12 cellular contexts compared by ENCODE assay signal in the genomic region with DNA sequence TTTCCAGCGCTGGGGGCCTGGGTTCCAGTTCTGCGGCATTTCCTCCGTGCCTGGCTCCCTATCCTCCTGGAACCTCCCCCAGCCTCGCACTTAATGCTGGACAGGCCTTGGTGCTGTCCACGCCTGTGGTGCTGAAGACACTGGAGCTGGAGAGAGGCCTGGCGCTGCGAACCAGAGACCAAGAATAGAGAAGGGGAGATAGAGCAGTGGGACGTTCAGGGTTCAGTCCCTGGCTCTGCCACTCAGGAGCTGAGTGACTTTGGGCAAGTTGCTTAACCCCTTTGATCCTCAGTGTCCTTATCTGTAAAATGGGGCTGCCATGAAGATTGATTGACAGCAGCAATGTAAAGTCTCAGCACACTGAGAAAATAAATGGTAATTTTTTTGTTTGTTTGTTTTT. TPM values are rescaled to one million over a fixed set of nuclear protein-coding genes. Genes with fewer than 3 reads are reported as not detected.
DNase-seq lines count a peak whose midpoint lies in the region; ATAC-seq, FAIRE-seq and TF ChIP-seq lines count a peak whose summit lies in the region.
"Had no signal": no experiment of that assay in that cellular context is flagged by ENCODE, and none has a peak within 500 bp of the region (broad histone marks: within the 10 kb centered on the region; RNA-seq: fewer than 3 reads in every experiment).

No MANE protein-coding gene starts in this region.

- no peak overlapping the region for H3K27ac ChIP-seq in HepG2 (ENCODE audit: extremely low read length, insufficient read depth, low read length)
- H3K27ac ChIP-seq in colonic mucosa = no peak overlapping the region

- TF ChIP-seq EP300 in Ishikawa (IDR thresholded peaks at IDR 0.05; ENCODE audit: borderline replicate concordance) = no peak
- TF ChIP-seq EP300 in HepG2 (IDR thresholded peaks at IDR 0.05; ENCODE audit: low read depth in 2 of 2, low read length in 2 of 2) = no peak
- TF ChIP-seq EP300 in HepG2 (CRISPR knock-in tag; IDR thresholded peaks at IDR 0.05; ENCODE audit: borderline replicate concordance) = peak; percentile 46; the same call in 1 of the 2 replicates

- no peak overlapping the region for H3K27ac Mint-ChIP-seq in activated CD8-positive, alpha-beta memory T cell treated with anti-CD3 and anti-CD28 coated beads, Interleukin-2, amount 10 ng/mL, durations not matched to agents 7 days and 5 days

- intact Hi-C loops in HepG2 (cut with micrococcal nuclease; ENCODE audit: unreplicated experiment) = no loop called here
- intact Hi-C loops in colonic mucosa (cut with DNase I) = no loop called here

- in situ Hi-C loops in Caki2 (cut with HindIII; ENCODE audit: low pct_unique_long_range_greater_than_20kb, low sequenced_read_pairs) (no loop called here), astrocyte of the spinal cord (cut with HindIII; ENCODE audit: low sequenced_read_pairs) (no loop called here), HepG2 (cut with HindIII; ENCODE audit: extremely low pct_ligation_motif_present, low pct_unique_long_range_greater_than_20kb) (no loop called here)

- H3K4me1 Mint-ChIP-seq in activated CD8-positive, alpha-beta memory T cell treated with anti-CD3 and anti-CD28 coated beads, Interleukin-2, amount 10 ng/mL, durations not matched to agents 7 days and 5 days = peaks cover 6% of the 10 kb centered on the region

- ATAC-seq in HepG2 = peak; percentile 67
- ATAC-seq in activated CD8-positive, alpha-beta memory T cell treated with anti-CD3 and anti-CD28 coated beads, Interleukin-2, amount 10 ng/mL, durations not matched to agents 7 days and 5 days = no peak
- ATAC-seq: T-helper 17 cell had no signal

- H3K36me3 ChIP-seq in HepG2 (replicated peaks in 1 of 2; ENCODE audit: control insufficient read depth in 1 of 2, insufficient read depth in 2 of 2, low read length in 2 of 2) = no peaks in the 10 kb centered on the region
- no peaks in the 10 kb centered on the region for H3K36me3 ChIP-seq in colonic mucosa

- H3K4me3 Mint-ChIP-seq in activated CD8-positive, alpha-beta memory T cell treated with anti-CD3 and anti-CD28 coated beads, Interleukin-2, amount 10 ng/mL, durations not matched to agents 7 days and 5 days = no peak overlapping the region
- H3K4me3 Mint-ChIP-seq: activated naive CD4-positive, alpha-beta T cell treated with anti-CD3 and anti-CD28 coated beads, Interleukin-2, amount 50 U/mL, for 24 hours; T-helper 17 cell had no signal

- DNase-seq in Caki2 (ENCODE audit: low read depth) = peak; percentile 60
- DNase-seq in astrocyte of the spinal cord (ENCODE audit: low read depth, low spot score) = peak; percentile 23
- peak; percentile 48 for DNase-seq in HepG2 (ENCODE audit: low spot score)
- no peak for DNase-seq in NCI-H1417 (lab: John Stamatoyannopoulos, UW)
- DNase-seq in colonic mucosa = no peak
- no peak for DNase-seq in activated CD8-positive, alpha-beta memory T cell treated with anti-CD3 and anti-CD28 coated beads, Interleukin-2, amount 10 ng/mL, durations not matched to agents 7 days and 5 days
- no peak for DNase-seq in T1000 (lab: John Stamatoyannopoulos, UW)
- DNase-seq: DMS153, NCI-H2171, T-helper 17 cell had no signal

- H3K9me3 ChIP-seq in HepG2 (ENCODE audit: low read length) (no peaks in the 10 kb centered on the region), colonic mucosa (no peaks in the 10 kb centered on the region)

- H3K4me3 ChIP-seq in astrocyte of the spinal cord (ENCODE audit: low read depth, low read length) (no peak overlapping the region), HepG2 (replicated peaks in 1 of 3; ENCODE audit: insufficient read depth in 1 of 3, low read depth in 2 of 3, low read length in 3 of 3) (no peak overlapping the region), colonic mucosa (no peak overlapping the region)

- H3K4me1 ChIP-seq in HepG2 (ENCODE audit: insufficient read depth, low read length) (peaks cover 6% of the 10 kb centered on the region; the same call in 1 of the 2 replicates), colonic mucosa (no peaks in the 10 kb centered on the region)

- TF ChIP-seq RAD21 in Ishikawa (IDR thresholded peaks at IDR 0.05; ENCODE audit: low read depth) (no peak; the same call in 1 of the 2 replicates), HepG2 (CRISPR knock-in tag; IDR thresholded peaks at IDR 0.05) (peak; percentile 10; the same call in 1 of the 2 replicates)

- peaks cover 5 to 32% of the 10 kb centered on the region in 2 experiments; a peak in 3 of 5 replicates for H3K27me3 ChIP-seq in HepG2 (ENCODE audit: control insufficient read depth in 1 of 2, insufficient read depth in 2 of 2, low read length in 2 of 2)
- H3K27me3 ChIP-seq in colonic mucosa = no peaks in the 10 kb centered on the region

- no peak for FAIRE-seq in HepG2 (lab: Jason Lieb, UNC)

- peaks cover 5% of the 10 kb centered on the region; the same call in 1 of the 2 replicates for H4K20me1 ChIP-seq in HepG2 (ENCODE audit: insufficient read depth, low read length)

- TF ChIP-seq POLR2A in HepG2 (IDR thresholded peaks at IDR 0.05; ENCODE audit: insufficient read depth in 1 of 2, low read depth in 2 of 2, low read length in 2 of 2) = no peak

- H3K79me2 ChIP-seq in HepG2 (ENCODE audit: insufficient read depth, low read length) = no peaks in the 10 kb centered on the region

- no peaks in the 10 kb centered on the region for H3K27me3 Mint-ChIP-seq in activated CD8-positive, alpha-beta memory T cell treated with anti-CD3 and anti-CD28 coated beads, Interleukin-2, amount 10 ng/mL, durations not matched to agents 7 days and 5 days
- H3K27me3 Mint-ChIP-seq: activated naive CD4-positive, alpha-beta T cell treated with anti-CD3 and anti-CD28 coated beads, Interleukin-2, amount 50 U/mL, for 24 hours; T-helper 17 cell had no signal

- no peak overlapping the region for H2AFZ ChIP-seq in HepG2 (ENCODE audit: low read length)

- H3K9me3 Mint-ChIP-seq in activated CD8-positive, alpha-beta memory T cell treated with anti-CD3 and anti-CD28 coated beads, Interleukin-2, amount 10 ng/mL, durations not matched to agents 7 days and 5 days (ENCODE audit: low read depth) = no peaks in the 10 kb centered on the region
- H3K9me3 Mint-ChIP-seq: activated naive CD4-positive, alpha-beta T cell treated with anti-CD3 and anti-CD28 coated beads, Interleukin-2, amount 50 U/mL, for 24 hours had no signal

- no TSS peak for BruUV-seq in HepG2 (replicated peaks; lab: Mats Ljungman, UMichigan)

- H3K36me3 Mint-ChIP-seq in activated CD8-positive, alpha-beta memory T cell treated with anti-CD3 and anti-CD28 coated beads, Interleukin-2, amount 10 ng/mL, durations not matched to agents 7 days and 5 days = peaks cover 5% of the 10 kb centered on the region

- 19% methylated on average over 8 of the region's 8 CpGs for WGBS in HepG2 (ENCODE audit: low lambda C conversion rate)

- POLR2A ChIA-PET in HepG2 (lab: Yijun Ruan, JAX) = no interaction called here

- TF ChIP-seq CTCF in astrocyte of the spinal cord (IDR thresholded peaks at IDR 0.05; ENCODE audit: low read depth, low read length) (no peak), HepG2 (CRISPR knock-in tag; IDR thresholded peaks at IDR 0.05) (no peak), colonic mucosa (IDR thresholded peaks at IDR 0.05) (no peak)

- H3K9ac ChIP-seq in HepG2 (ENCODE audit: insufficient read depth, low read depth, low read length) (no peak overlapping the region), colonic mucosa (ENCODE audit: low read depth in 2 of 2, low read length in 2 of 2) (no peak overlapping the region)

- H3K4me2 ChIP-seq in HepG2 (ENCODE audit: low read depth, low read length) = no peak overlapping the region

- CTCF ChIA-PET in HepG2 (lab: Yijun Ruan, JAX; ENCODE audit: low intra/inter-chr PET ratio, low total read pairs) = no interaction called here
- CTCF ChIA-PET in activated CD8-positive, alpha-beta memory T cell treated with anti-CD3 and anti-CD28 coated beads, Interleukin-2, amount 10 ng/mL, durations not matched to agents 7 days and 5 days (lab: Charles Lee) = interaction anchor here (1.1 to 1.8 kb wide), 3 partner anchors 11 to 26 kb away, joined by 3 to 7 read pairs (median 5); a partner anchor contains a TSS

RNA-seq across cellular contexts. Expression of a gene that starts 11.9 kb away (rescaled TPM):
- total RNA-seq in Caki2 (2014; rRNA removed; shearing (Covaris generic); ENCODE audit: low replicate concordance) = 0.06 and 0.27 TPM in 2 replicates
- 0.15 and 0.18 TPM in 2 replicates for total RNA-seq in HepG2 (2016; rRNA removed; fragmentation: Illumina TruSeq; extraction: Trizol)
- 0.09 TPM in 1 of 2 replicates, not detected in the other for total RNA-seq in HepG2 (2016; cell fraction: cytosol; rRNA removed; fragmentation: Illumina TruSeq; extraction: Trizol; ENCODE audit: low read depth)
- 0.19 and 0.25 TPM in 2 replicates for total RNA-seq in HepG2 (2016; cell fraction: insoluble cytoplasmic fraction; rRNA removed; fragmentation: Illumina TruSeq; extraction: Trizol)
- total RNA-seq in HepG2 (2016; cell fraction: membrane; rRNA removed; fragmentation: Illumina TruSeq; extraction: Trizol) = 0.22 and 0.28 TPM in 2 replicates
- 0.13 and 0.16 TPM in 2 replicates for total RNA-seq in HepG2 (2016; cell fraction: nucleus; rRNA removed; fragmentation: Illumina TruSeq; extraction: Trizol)
- 0.17 and 0.26 TPM in 2 replicates for polyA plus RNA-seq in HepG2 (2011; rRNA removed)
- polyA plus RNA-seq in HepG2 (2011; cell fraction: cytosol; rRNA removed) = 0.19 and 0.26 TPM in 2 replicates
- polyA plus RNA-seq in HepG2 (2011; cell fraction: nucleus; rRNA removed) = 0.59 and 0.61 TPM in 2 replicates
- 0.44 and 0.76 TPM in 2 replicates for polyA plus RNA-seq in HepG2 (2012)
- 0.06 and 0.08 TPM in 2 replicates for polyA plus RNA-seq in HepG2 (2016; cell fraction: cytosol; fragmentation: Illumina TruSeq; extraction: Trizol; ENCODE audit: low read depth)
- 0.66 and 0.71 TPM in 2 replicates for polyA plus RNA-seq in HepG2 (2016; cell fraction: insoluble cytoplasmic fraction; fragmentation: Illumina TruSeq; extraction: Trizol; ENCODE audit: low read depth)
- 0.19 and 0.34 TPM in 2 replicates for polyA plus RNA-seq in HepG2 (2016; cell fraction: membrane; fragmentation: Illumina TruSeq; extraction: Trizol; ENCODE audit: low read depth)
- polyA plus RNA-seq in HepG2 (2016; cell fraction: nucleus; fragmentation: Illumina TruSeq; extraction: Trizol; ENCODE audit: insufficient read depth, low read depth) = 0.70 and 0.92 TPM in 2 replicates
- polyA minus RNA-seq in HepG2 (2011; rRNA and poly(A)+ RNA removed; ENCODE audit: low replicate concordance) = 0.16 and 0.52 TPM in 2 replicates
- polyA minus RNA-seq in HepG2 (2011; cell fraction: cytosol; rRNA and poly(A)+ RNA removed) = 0.26 and 0.59 TPM in 2 replicates
- polyA minus RNA-seq in HepG2 (2011; cell fraction: nucleus; rRNA and poly(A)+ RNA removed) = 0.13 and 0.25 TPM in 2 replicates
- 1 to 10 TPM; 1.0 to 1.4 TPM for total RNA-seq in colonic mucosa
- 10 to 100 TPM in 1 of 2 experiments, 1 to 10 TPM in 1; 3.2 to 11.3 TPM for total RNA-seq in activated CD8-positive, alpha-beta memory T cell treated with anti-CD3 and anti-CD28 coated beads, Interleukin-2, amount 10 ng/mL, durations not matched to agents 7 days and 5 days

RNA-seq across cellular contexts. Expression of a gene that starts 59.1 kb away (rescaled TPM):
- total RNA-seq in Caki2 (2014; rRNA removed; shearing (Covaris generic); ENCODE audit: low replicate concordance) = 0.32 TPM in 1 of 2 replicates, not detected in the other
- total RNA-seq in HepG2 (2016; rRNA removed; fragmentation: Illumina TruSeq; extraction: Trizol) = not detected in 2 replicates
- total RNA-seq in HepG2 (2016; cell fraction: cytosol; rRNA removed; fragmentation: Illumina TruSeq; extraction: Trizol; ENCODE audit: low read depth) = 0.10 TPM in 1 of 2 replicates, not detected in the other
- total RNA-seq in HepG2 (2016; cell fraction: insoluble cytoplasmic fraction; rRNA removed; fragmentation: Illumina TruSeq; extraction: Trizol) = 0.21 and 0.45 TPM in 2 replicates
- total RNA-seq in HepG2 (2016; cell fraction: membrane; rRNA removed; fragmentation: Illumina TruSeq; extraction: Trizol) = not detected in 2 replicates
- total RNA-seq in HepG2 (2016; cell fraction: nucleus; rRNA removed; fragmentation: Illumina TruSeq; extraction: Trizol) = 1.1 and 2.5 TPM in 2 replicates
- 0.25 and 0.50 TPM in 2 replicates for polyA plus RNA-seq in HepG2 (2011; rRNA removed)
- 0.05 and 0.06 TPM in 2 replicates for polyA plus RNA-seq in HepG2 (2011; cell fraction: cytosol; rRNA removed)
- 0.66 and 1.1 TPM in 2 replicates for polyA plus RNA-seq in HepG2 (2011; cell fraction: nucleus; rRNA removed)
- 0.42 and 0.71 TPM in 2 replicates for polyA plus RNA-seq in HepG2 (2012)
- 0.07 and 0.11 TPM in 2 replicates for polyA plus RNA-seq in HepG2 (2016; cell fraction: cytosol; fragmentation: Illumina TruSeq; extraction: Trizol; ENCODE audit: low read depth)
- polyA plus RNA-seq in HepG2 (2016; cell fraction: insoluble cytoplasmic fraction; fragmentation: Illumina TruSeq; extraction: Trizol; ENCODE audit: low read depth) = 0.13 TPM in 1 of 2 replicates, not detected in the other
- not detected in 2 replicates for polyA plus RNA-seq in HepG2 (2016; cell fraction: membrane; fragmentation: Illumina TruSeq; extraction: Trizol; ENCODE audit: low read depth)
- polyA plus RNA-seq in HepG2 (2016; cell fraction: nucleus; fragmentation: Illumina TruSeq; extraction: Trizol; ENCODE audit: insufficient read depth, low read depth) = 3.2 and 5.2 TPM in 2 replicates
- 0.16 and 1.8 TPM in 2 replicates for polyA minus RNA-seq in HepG2 (2011; rRNA and poly(A)+ RNA removed; ENCODE audit: low replicate concordance)
- not detected in 2 replicates for polyA minus RNA-seq in HepG2 (2011; cell fraction: cytosol; rRNA and poly(A)+ RNA removed)
- polyA minus RNA-seq in HepG2 (2011; cell fraction: nucleus; rRNA and poly(A)+ RNA removed) = 1.4 and 3.0 TPM in 2 replicates
- total RNA-seq in colonic mucosa = 1 to 10 TPM in 1 of 2 donors, under 1 TPM in 1; 0.42 to 1.2 TPM
- 1 to 10 TPM; 2.0 to 4.6 TPM for total RNA-seq in activated CD8-positive, alpha-beta memory T cell treated with anti-CD3 and anti-CD28 coated beads, Interleukin-2, amount 10 ng/mL, durations not matched to agents 7 days and 5 days

Comparison
In these comparisons a context has a peak if more than half of its experiments do, and no peak if none do; other contexts are left out.
1. DNase-seq: peak in Caki2 (single experiment), astrocyte of the spinal cord (single experiment) and HepG2 (single experiment); none in NCI-H1417 (0 of 3), colonic mucosa (single experiment), activated CD8-positive, alpha-beta memory T cell treated with anti-CD3 and anti-CD28 coated beads, Interleukin-2, amount 10 ng/mL, durations not matched to agents 7 days and 5 days (single experiment) and T1000 (single experiment).